1 cellular context compared by ENCODE assay signal in genomic region chr1:43582162-43582566, GRCh38.
TF ChIP-seq lines count a peak whose summit lies in the region.

No MANE protein-coding gene starts in this region.

TF ChIP-seq in HEK293, 187 proteins besides CTCF, POLR2A, EP300 and RAD21 (continued from another document):
- no peak for TF ChIP-seq ZNF645 (tag by site-specific recombination; IDR thresholded peaks at IDR 0.05)
- TF ChIP-seq, protein P1, sequence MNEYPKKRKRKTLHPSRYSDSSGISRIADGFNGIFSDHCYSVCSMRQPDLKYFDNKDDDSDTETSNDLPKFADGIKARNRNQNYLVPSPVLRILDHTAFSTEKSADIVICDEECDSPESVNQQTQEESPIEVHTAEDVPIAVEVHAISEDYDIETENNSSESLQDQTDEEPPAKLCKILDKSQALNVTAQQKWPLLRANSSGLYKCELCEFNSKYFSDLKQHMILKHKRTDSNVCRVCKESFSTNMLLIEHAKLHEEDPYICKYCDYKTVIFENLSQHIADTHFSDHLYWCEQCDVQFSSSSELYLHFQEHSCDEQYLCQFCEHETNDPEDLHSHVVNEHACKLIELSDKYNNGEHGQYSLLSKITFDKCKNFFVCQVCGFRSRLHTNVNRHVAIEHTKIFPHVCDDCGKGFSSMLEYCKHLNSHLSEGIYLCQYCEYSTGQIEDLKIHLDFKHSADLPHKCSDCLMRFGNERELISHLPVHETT (tag by site-specific recombination; IDR thresholded peaks at IDR 0.05): no peak
- no peak for TF ChIP-seq ZNF311 (tag by site-specific recombination; IDR thresholded peaks at IDR 0.05; ENCODE audit: borderline replicate concordance)
- peak; percentile 87 for TF ChIP-seq ZEB2 (tag by site-specific recombination; IDR thresholded peaks at IDR 0.05)
- peak; percentile 71 for TF ChIP-seq ZIC2 (tag by site-specific recombination; IDR thresholded peaks at IDR 0.05)
- TF ChIP-seq, protein P2, sequence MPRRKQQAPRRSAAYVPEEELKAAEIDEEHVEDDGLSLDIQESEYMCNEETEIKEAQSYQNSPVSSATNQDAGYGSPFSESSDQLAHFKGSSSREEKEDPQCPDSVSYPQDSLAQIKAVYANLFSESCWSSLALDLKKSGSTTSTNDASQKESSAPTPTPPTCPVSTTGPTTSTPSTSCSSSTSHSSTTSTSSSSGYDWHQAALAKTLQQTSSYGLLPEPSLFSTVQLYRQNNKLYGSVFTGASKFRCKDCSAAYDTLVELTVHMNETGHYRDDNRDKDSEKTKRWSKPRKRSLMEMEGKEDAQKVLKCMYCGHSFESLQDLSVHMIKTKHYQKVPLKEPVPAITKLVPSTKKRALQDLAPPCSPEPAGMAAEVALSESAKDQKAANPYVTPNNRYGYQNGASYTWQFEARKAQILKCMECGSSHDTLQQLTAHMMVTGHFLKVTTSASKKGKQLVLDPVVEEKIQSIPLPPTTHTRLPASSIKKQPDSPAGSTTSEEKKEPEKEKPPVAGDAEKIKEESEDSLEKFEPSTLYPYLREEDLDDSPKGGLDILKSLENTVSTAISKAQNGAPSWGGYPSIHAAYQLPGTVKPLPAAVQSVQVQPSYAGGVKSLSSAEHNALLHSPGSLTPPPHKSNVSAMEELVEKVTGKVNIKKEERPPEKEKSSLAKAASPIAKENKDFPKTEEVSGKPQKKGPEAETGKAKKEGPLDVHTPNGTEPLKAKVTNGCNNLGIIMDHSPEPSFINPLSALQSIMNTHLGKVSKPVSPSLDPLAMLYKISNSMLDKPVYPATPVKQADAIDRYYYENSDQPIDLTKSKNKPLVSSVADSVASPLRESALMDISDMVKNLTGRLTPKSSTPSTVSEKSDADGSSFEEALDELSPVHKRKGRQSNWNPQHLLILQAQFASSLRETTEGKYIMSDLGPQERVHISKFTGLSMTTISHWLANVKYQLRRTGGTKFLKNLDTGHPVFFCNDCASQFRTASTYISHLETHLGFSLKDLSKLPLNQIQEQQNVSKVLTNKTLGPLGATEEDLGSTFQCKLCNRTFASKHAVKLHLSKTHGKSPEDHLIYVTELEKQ (tag by site-specific recombination; IDR thresholded peaks at IDR 0.05; ENCODE audit: borderline replicate concordance): no peak
- no peak for TF ChIP-seq ZNF354C (tag by site-specific recombination; IDR thresholded peaks at IDR 0.05; ENCODE audit: borderline replicate concordance, low read depth)
- TF ChIP-seq ZNF184 (tag by site-specific recombination; IDR thresholded peaks at IDR 0.05): no peak
- TF ChIP-seq ZSCAN4 (tag by site-specific recombination; IDR thresholded peaks at IDR 0.05): no peak
- TF ChIP-seq YY2 (tag by site-specific recombination; IDR thresholded peaks at IDR 0.05): no peak
- no peak for TF ChIP-seq ZNF561 (tag by site-specific recombination; IDR thresholded peaks at IDR 0.05; ENCODE audit: borderline replicate concordance)
- TF ChIP-seq, protein P3, sequence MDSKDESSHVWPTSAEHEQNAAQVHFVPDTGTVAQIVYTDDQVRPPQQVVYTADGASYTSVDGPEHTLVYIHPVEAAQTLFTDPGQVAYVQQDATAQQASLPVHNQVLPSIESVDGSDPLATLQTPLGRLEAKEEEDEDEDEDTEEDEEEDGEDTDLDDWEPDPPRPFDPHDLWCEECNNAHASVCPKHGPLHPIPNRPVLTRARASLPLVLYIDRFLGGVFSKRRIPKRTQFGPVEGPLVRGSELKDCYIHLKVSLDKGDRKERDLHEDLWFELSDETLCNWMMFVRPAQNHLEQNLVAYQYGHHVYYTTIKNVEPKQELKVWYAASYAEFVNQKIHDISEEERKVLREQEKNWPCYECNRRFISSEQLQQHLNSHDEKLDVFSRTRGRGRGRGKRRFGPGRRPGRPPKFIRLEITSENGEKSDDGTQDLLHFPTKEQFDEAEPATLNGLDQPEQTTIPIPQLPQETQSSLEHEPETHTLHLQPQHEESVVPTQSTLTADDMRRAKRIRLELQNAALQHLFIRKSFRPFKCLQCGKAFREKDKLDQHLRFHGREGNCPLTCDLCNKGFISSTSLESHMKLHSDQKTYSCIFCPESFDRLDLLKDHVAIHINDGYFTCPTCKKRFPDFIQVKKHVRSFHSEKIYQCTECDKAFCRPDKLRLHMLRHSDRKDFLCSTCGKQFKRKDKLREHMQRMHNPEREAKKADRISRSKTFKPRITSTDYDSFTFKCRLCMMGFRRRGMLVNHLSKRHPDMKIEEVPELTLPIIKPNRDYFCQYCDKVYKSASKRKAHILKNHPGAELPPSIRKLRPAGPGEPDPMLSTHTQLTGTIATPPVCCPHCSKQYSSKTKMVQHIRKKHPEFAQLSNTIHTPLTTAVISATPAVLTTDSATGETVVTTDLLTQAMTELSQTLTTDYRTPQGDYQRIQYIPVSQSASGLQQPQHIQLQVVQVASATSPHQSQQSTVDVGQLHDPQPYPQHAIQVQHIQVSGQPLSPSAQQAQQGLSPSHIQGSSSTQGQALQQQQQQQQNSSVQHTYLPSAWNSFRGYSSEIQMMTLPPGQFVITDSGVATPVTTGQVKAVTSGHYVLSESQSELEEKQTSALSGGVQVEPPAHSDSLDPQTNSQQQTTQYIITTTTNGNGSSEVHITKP (tag by site-specific recombination; IDR thresholded peaks at IDR 0.05): peak; percentile 67
- TF ChIP-seq ZNF140 (tag by site-specific recombination; IDR thresholded peaks at IDR 0.05): no peak
- TF ChIP-seq ZNF362 (tag by site-specific recombination; IDR thresholded peaks at IDR 0.05): no peak
- no peak for TF ChIP-seq ZNF23 (tag by site-specific recombination; IDR thresholded peaks at IDR 0.05; ENCODE audit: borderline replicate concordance)
- no peak for TF ChIP-seq ZNF521 (tag by site-specific recombination; IDR thresholded peaks at IDR 0.05)
- no peak for TF ChIP-seq ZBTB8A (tag by site-specific recombination; IDR thresholded peaks at IDR 0.05)
- TF ChIP-seq RBAK (tag by site-specific recombination; IDR thresholded peaks at IDR 0.05): no peak
